Comparison of ENCODE assay signal across 8 cellular contexts in genomic region chr3:187935623-187936156, GRCh38.
A peak's percentile ranks its signal among the peaks of the same experiment; 100 is the strongest.
DNase-seq lines count a peak whose midpoint lies in the region; ATAC-seq, FAIRE-seq and TF ChIP-seq lines count a peak whose summit lies in the region.

No MANE protein-coding gene starts in this region.

- ATAC-seq in GM19351 (IDR thresholded peaks at IDR 0.05; ENCODE audit: unreplicated experiment) (peak; percentile 98), HG03196 (IDR thresholded peaks at IDR 0.05; ENCODE audit: unreplicated experiment) (peak; percentile 98), psoas muscle (peak; percentile 88 to 98 (median 94))

- no peaks in the 10 kb centered on the region for H3K9me3 ChIP-seq in psoas muscle
- no peaks in the 10 kb centered on the region for H3K9me3 ChIP-seq in small intestine (ENCODE audit: control insufficient read depth, low read depth)

- peak overlapping the region; percentile 66 to 90 (median 85) for H3K27ac Mint-ChIP-seq in CD14-positive monocyte
- peak overlapping the region; percentile 4 for H3K27ac Mint-ChIP-seq in activated CD4-positive, alpha-beta memory T cell treated with anti-CD3 and anti-CD28 coated beads, Interleukin-2, amount 10 ng/mL, durations not matched to agents 7 days and 5 days
- no peak overlapping the region for H3K27ac Mint-ChIP-seq in osteocyte (ENCODE audit: unreplicated experiment)

- H3K36me3 Mint-ChIP-seq in CD14-positive monocyte (peaks cover 0 to 1% of the 10 kb centered on the region in 2 donors), osteocyte (ENCODE audit: unreplicated experiment) (no peaks in the 10 kb centered on the region)
- no peaks in the 10 kb centered on the region for H3K36me3 Mint-ChIP-seq in activated CD4-positive, alpha-beta memory T cell treated with anti-CD3 and anti-CD28 coated beads, Interleukin-2, amount 10 ng/mL, durations not matched to agents 7 days and 5 days (ENCODE audit: low read depth)

- WGBS in psoas muscle, 3 donors = 32 to 56% (median 34%) methylated on average over 16 to 17 of the region's 17 CpGs
- WGBS in small intestine, 3 donors = 59 to 80% (median 62%) methylated on average over 17 of the region's 17 CpGs

- H3K36me3 ChIP-seq in psoas muscle (ENCODE audit: insufficient read depth in 1 of 2, low read depth in 1 of 2) (no peaks in the 10 kb centered on the region), small intestine (ENCODE audit: control insufficient read depth in 2 of 2, insufficient read depth in 2 of 2, low read length in 2 of 2) (no peaks in the 10 kb centered on the region)

- H3K27me3 Mint-ChIP-seq in CD14-positive monocyte (ENCODE audit: low read depth in 3 of 3) (peaks cover 0 to 3% (median 0%) of the 10 kb centered on the region in 3 donors), osteocyte (ENCODE audit: unreplicated experiment) (no peaks in the 10 kb centered on the region)
- H3K27me3 Mint-ChIP-seq in activated CD4-positive, alpha-beta memory T cell treated with anti-CD3 and anti-CD28 coated beads, Interleukin-2, amount 10 ng/mL, durations not matched to agents 7 days and 5 days = peaks cover 64% of the 10 kb centered on the region

- H3K27ac ChIP-seq in psoas muscle = peak overlapping the region; percentile 93
- peak overlapping the region in 1 of 2 donors; percentile 21 for H3K27ac ChIP-seq in small intestine (ENCODE audit: low read depth in 1 of 2, low read length in 1 of 2)

- POLR2A ChIA-PET in activated CD4-positive, alpha-beta memory T cell treated with anti-CD3 and anti-CD28 coated beads, Interleukin-2, amount 10 ng/mL, durations not matched to agents 7 days and 5 days (lab: Charles Lee) = interaction anchor here (0.9 to 1.4 kb wide), 6 partner anchors 8 to 190 kb away, joined by 3 to 4 read pairs (median 3); partner anchors contain the start of gene BCL6

- H3K4me3 ChIP-seq in psoas muscle = peak overlapping the region; percentile 48
- H3K4me3 ChIP-seq in small intestine (ENCODE audit: low read depth in 1 of 2, low read length in 2 of 2) = no peak overlapping the region

- H3K4me3 Mint-ChIP-seq in CD14-positive monocyte (peak overlapping the region; percentile 9 to 67), osteocyte (ENCODE audit: unreplicated experiment) (no peak overlapping the region)
- H3K4me3 Mint-ChIP-seq in activated CD4-positive, alpha-beta memory T cell treated with anti-CD3 and anti-CD28 coated beads, Interleukin-2, amount 10 ng/mL, durations not matched to agents 7 days and 5 days = no peak overlapping the region

- no peaks in the 10 kb centered on the region for H3K9me3 Mint-ChIP-seq in CD14-positive monocyte
- H3K9me3 Mint-ChIP-seq in activated CD4-positive, alpha-beta memory T cell treated with anti-CD3 and anti-CD28 coated beads, Interleukin-2, amount 10 ng/mL, durations not matched to agents 7 days and 5 days = no peaks in the 10 kb centered on the region
- no peaks in the 10 kb centered on the region for H3K9me3 Mint-ChIP-seq in osteocyte (ENCODE audit: unreplicated experiment)

- DNase-seq in CD14-positive monocyte (ENCODE audit: low spot score) = peak; percentile 53
- DNase-seq in activated CD4-positive, alpha-beta memory T cell treated with anti-CD3 and anti-CD28 coated beads, Interleukin-2, amount 10 ng/mL, durations not matched to agents 7 days and 5 days = peak; percentile 63
- peak; percentile 42 to 85 for DNase-seq in psoas muscle
- no peak for DNase-seq in osteocyte (ENCODE audit: extremely low spot score, unreplicated experiment)
- DNase-seq in AML-193 (lab: John Stamatoyannopoulos, UW) = no peak
- DNase-seq in small intestine = no peak

- H3K4me1 ChIP-seq in psoas muscle = peaks cover 12% of the 10 kb centered on the region
- no peaks in the 10 kb centered on the region for H3K4me1 ChIP-seq in small intestine (ENCODE audit: control insufficient read depth in 2 of 2, insufficient read depth in 1 of 2, low read depth in 1 of 2, low read length in 1 of 2)

- no peaks in the 10 kb centered on the region for H3K27me3 ChIP-seq in psoas muscle (ENCODE audit: insufficient read depth in 3 of 3, low read length in 2 of 3)
- H3K27me3 ChIP-seq in small intestine (ENCODE audit: control insufficient read depth in 2 of 2, insufficient read depth in 2 of 2, low read length in 2 of 2) = no peaks in the 10 kb centered on the region

- CTCF ChIA-PET in activated CD4-positive, alpha-beta memory T cell treated with anti-CD3 and anti-CD28 coated beads, Interleukin-2, amount 10 ng/mL, durations not matched to agents 7 days and 5 days (lab: Charles Lee) = interaction anchor here (0.7 to 1.8 kb wide), 5 partner anchors 19 to 196 kb away, joined by 3 to 10 read pairs (median 3); no protein-coding TSS in a partner anchor

- H3K4me1 Mint-ChIP-seq in CD14-positive monocyte (peaks cover 42% of the 10 kb centered on the region), osteocyte (ENCODE audit: unreplicated experiment) (peaks cover 8% of the 10 kb centered on the region)
- peaks cover 20% of the 10 kb centered on the region for H3K4me1 Mint-ChIP-seq in activated CD4-positive, alpha-beta memory T cell treated with anti-CD3 and anti-CD28 coated beads, Interleukin-2, amount 10 ng/mL, durations not matched to agents 7 days and 5 days

- intact Hi-C loops in CD14-positive monocyte (cut with micrococcal nuclease) = loop anchor here in 1 of 2 donors (10.0 kb wide), 1 partner anchor 81 kb away; no protein-coding TSS in a partner anchor
- intact Hi-C loops in psoas muscle (cut with DNase I) = no loop called here

- TF ChIP-seq CTCF in CD14-positive monocyte (IDR thresholded peaks at IDR 0.05) = no peak
- no peak for TF ChIP-seq CTCF in psoas muscle (IDR thresholded peaks at IDR 0.05)
- no peak for TF ChIP-seq CTCF in osteocyte (IDR thresholded peaks at IDR 0.05)

- no peak for FAIRE-seq in small intestine (lab: Jason Lieb, UNC)

Comparison
In these comparisons a context has a peak if more than half of its experiments do, and no peak if none do; other contexts are left out.
1. DNase-seq: peak in CD14-positive monocyte (single experiment), activated CD4-positive, alpha-beta memory T cell treated with anti-CD3 and anti-CD28 coated beads, Interleukin-2, amount 10 ng/mL, durations not matched to agents 7 days and 5 days (single experiment) and psoas muscle (2 of 2); none in osteocyte (single experiment), AML-193 (0 of 2) and small intestine (single experiment).
2. H3K4me3 Mint-ChIP-seq: peak in CD14-positive monocyte (2 of 2); none in activated CD4-positive, alpha-beta memory T cell treated with anti-CD3 and anti-CD28 coated beads, Interleukin-2, amount 10 ng/mL, durations not matched to agents 7 days and 5 days (single experiment) and osteocyte (single experiment).
3. Peak in every context shown above with its lines, with median percentiles within 50 percentile points of each other: ATAC-seq.